16 cellular contexts compared by ENCODE assay signal in the genomic region with DNA sequence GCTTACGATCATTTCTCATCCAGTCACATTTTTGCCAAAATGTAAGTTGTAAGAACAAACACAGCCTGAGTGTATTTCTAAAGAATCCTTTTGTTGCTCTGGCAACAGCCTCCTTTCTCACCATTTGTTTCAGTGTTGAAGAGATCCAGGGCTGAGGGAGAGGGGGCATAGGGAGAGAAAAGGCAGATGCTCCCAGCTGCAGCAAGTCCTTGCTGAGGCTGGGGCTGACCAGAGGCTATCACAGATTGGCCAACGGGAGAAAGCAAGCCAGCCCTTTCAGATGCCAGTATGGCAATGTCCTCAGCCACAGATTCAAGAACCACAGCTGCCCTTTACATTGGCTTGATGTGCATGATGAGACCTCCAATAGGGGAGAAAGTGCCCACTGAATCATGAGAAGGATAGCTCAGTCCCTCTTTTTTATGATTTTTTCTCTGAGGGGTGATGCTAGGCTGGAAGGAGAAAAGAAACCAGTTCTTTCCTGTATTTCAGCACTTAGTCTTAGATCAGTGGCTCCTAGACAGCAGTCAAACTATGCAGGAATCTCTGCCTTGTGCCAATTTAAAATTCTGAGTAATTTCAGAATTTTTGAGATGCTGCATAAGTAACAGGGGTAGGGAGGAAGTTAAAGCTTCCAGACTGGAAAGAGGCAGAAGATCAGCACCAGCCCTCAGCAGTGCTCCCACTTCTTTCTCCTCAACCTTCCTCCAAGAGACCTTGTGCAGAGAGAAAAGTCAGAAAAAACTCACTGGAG.
DNase-seq lines count a peak whose midpoint lies in the region; ATAC-seq and TF ChIP-seq lines count a peak whose summit lies in the region.
"Had no signal": no experiment of that assay in that cellular context is flagged by ENCODE, and none has a peak within 500 bp of the region (broad histone marks: within the 10 kb centered on the region; RNA-seq: fewer than 3 reads in every experiment).

No MANE protein-coding gene starts in this region.

- no peaks in the 10 kb centered on the region for H3K9me3 ChIP-seq in gastroesophageal sphincter
- H3K9me3 ChIP-seq: body of pancreas had no signal

- H3K27me3 Mint-ChIP-seq in osteocyte (ENCODE audit: unreplicated experiment), result no peaks in the 10 kb centered on the region

- no peaks in the 10 kb centered on the region for H3K9me3 Mint-ChIP-seq in osteocyte (ENCODE audit: unreplicated experiment)
- H3K9me3 Mint-ChIP-seq: activated CD4-positive, alpha-beta memory T cell treated with anti-CD3 and anti-CD28 coated beads for 36 hours; activated T-helper 2 cell treated with anti-CD3 and anti-CD28 coated beads, Interferon-gamma antibody, Interleukin-2, Interleukin-4, amounts not matched to agents 10 μg/mL and 5 μg/mL and 100 μg/mL, durations not matched to agents 14 hours and 24 hours and 36 hours; natural killer cell treated with Interleukin-12 subunit alpha and Interleukin-12 subunit beta and Interleukin-15 and Interleukin-18, amount 100 ng/mL, for 72 hours; stimulated activated naive CD8-positive, alpha-beta T cell treated with anti-CD3 and anti-CD28 coated beads, Interleukin-15, amount 100 ng/mL, for 72 hours had no signal

- peaks cover 28 to 98% (median 50%) of the 10 kb centered on the region in 3 donors for H3K4me1 ChIP-seq in gastroesophageal sphincter

- no peak for TF ChIP-seq CTCF in AG10803 (conservative IDR thresholded peaks at IDR 0.05; ENCODE audit: low read length)
- no peak for TF ChIP-seq CTCF in gastroesophageal sphincter (IDR thresholded peaks at IDR 0.05)
- no peak for TF ChIP-seq CTCF in osteocyte (IDR thresholded peaks at IDR 0.05)

- H3K27ac Mint-ChIP-seq in osteocyte (ENCODE audit: unreplicated experiment), result peak overlapping the region; percentile 44
- H3K27ac Mint-ChIP-seq: activated CD4-positive, alpha-beta memory T cell treated with anti-CD3 and anti-CD28 coated beads for 36 hours; activated T-helper 2 cell treated with anti-CD3 and anti-CD28 coated beads, Interferon-gamma antibody, Interleukin-2, Interleukin-4, amounts not matched to agents 10 μg/mL and 5 μg/mL and 100 μg/mL, durations not matched to agents 14 hours and 24 hours and 36 hours; natural killer cell treated with Interleukin-12 subunit alpha and Interleukin-12 subunit beta and Interleukin-15 and Interleukin-18, amount 100 ng/mL, for 72 hours; stimulated activated naive CD8-positive, alpha-beta T cell treated with anti-CD3 and anti-CD28 coated beads, Interleukin-15, amount 100 ng/mL, for 72 hours had no signal

- DNase-seq in AG10803 (ENCODE audit: low read depth) (peak; percentile 74), osteocyte (ENCODE audit: extremely low spot score, unreplicated experiment) (no peak), RPMI8226 (no peak), T-helper 1 cell (no peak)
- DNase-seq: ACHN; activated CD4-positive, alpha-beta memory T cell treated with anti-CD3 and anti-CD28 coated beads for 36 hours; body of pancreas; SHP77; stimulated activated naive CD8-positive, alpha-beta T cell treated with anti-CD3 and anti-CD28 coated beads, Interleukin-15, amount 100 ng/mL, for 72 hours had no signal

- peaks cover 13% of the 10 kb centered on the region for H3K36me3 Mint-ChIP-seq in osteocyte (ENCODE audit: unreplicated experiment)
- H3K36me3 Mint-ChIP-seq: activated CD4-positive, alpha-beta memory T cell treated with anti-CD3 and anti-CD28 coated beads for 36 hours; natural killer cell treated with Interleukin-12 subunit alpha and Interleukin-12 subunit beta and Interleukin-15 and Interleukin-18, amount 100 ng/mL, for 72 hours had no signal

- ATAC-seq in gastroesophageal sphincter, result no peak
- no peak for ATAC-seq in GM21576 (IDR thresholded peaks at IDR 0.05; ENCODE audit: unreplicated experiment)
- no peak for ATAC-seq in GM19035 (IDR thresholded peaks at IDR 0.05; ENCODE audit: unreplicated experiment)
- ATAC-seq: body of pancreas; natural killer cell treated with Interleukin-12 subunit alpha and Interleukin-12 subunit beta and Interleukin-15 and Interleukin-18, amount 100 ng/mL, for 72 hours; stimulated activated naive CD8-positive, alpha-beta T cell treated with anti-CD3 and anti-CD28 coated beads, Interleukin-15, amount 100 ng/mL, for 72 hours had no signal

- no peak for TF ChIP-seq POLR2A in gastroesophageal sphincter (IDR thresholded peaks at IDR 0.05)

- no peak overlapping the region for H3K4me3 Mint-ChIP-seq in osteocyte (ENCODE audit: unreplicated experiment)
- H3K4me3 Mint-ChIP-seq: activated CD4-positive, alpha-beta memory T cell treated with anti-CD3 and anti-CD28 coated beads for 36 hours; natural killer cell treated with Interleukin-12 subunit alpha and Interleukin-12 subunit beta and Interleukin-15 and Interleukin-18, amount 100 ng/mL, for 72 hours; stimulated activated naive CD8-positive, alpha-beta T cell treated with anti-CD3 and anti-CD28 coated beads, Interleukin-15, amount 100 ng/mL, for 72 hours had no signal

- no peaks in the 10 kb centered on the region for H3K36me3 ChIP-seq in gastroesophageal sphincter

- H3K27me3 ChIP-seq in gastroesophageal sphincter, result no peaks in the 10 kb centered on the region
- H3K27me3 ChIP-seq: body of pancreas had no signal

- peaks cover 90% of the 10 kb centered on the region for H3K4me1 Mint-ChIP-seq in osteocyte (ENCODE audit: unreplicated experiment)

- 16 to 49% methylated on average over 2 of the region's 2 CpGs for WGBS in gastroesophageal sphincter (ENCODE audit: low coverage in 1 of 2), 2 donors

- H3K4me3 ChIP-seq in AG10803 (ENCODE audit: low read length), result no peak overlapping the region
- H3K4me3 ChIP-seq in gastroesophageal sphincter, result no peak overlapping the region
- H3K4me3 ChIP-seq: body of pancreas, skin epidermis had no signal

- TF ChIP-seq EP300 in gastroesophageal sphincter (IDR thresholded peaks at IDR 0.05), result no peak

- H3K27ac ChIP-seq in angular gyrus (ENCODE audit: low read depth, low read length), result peak overlapping the region; percentile 27
- peak overlapping the region; percentile 78 to 85 (median 82) for H3K27ac ChIP-seq in gastroesophageal sphincter
